1 cellular context compared by ENCODE assay signal in genomic region chrX:13265549-13266132, GRCh38.
TF ChIP-seq lines count a peak whose summit lies in the region.

No MANE protein-coding gene starts in this region.

TF ChIP-seq in H1, 55 proteins besides CTCF, POLR2A, EP300 and RAD21 (continued from another document):
- TF ChIP-seq, protein P1, sequence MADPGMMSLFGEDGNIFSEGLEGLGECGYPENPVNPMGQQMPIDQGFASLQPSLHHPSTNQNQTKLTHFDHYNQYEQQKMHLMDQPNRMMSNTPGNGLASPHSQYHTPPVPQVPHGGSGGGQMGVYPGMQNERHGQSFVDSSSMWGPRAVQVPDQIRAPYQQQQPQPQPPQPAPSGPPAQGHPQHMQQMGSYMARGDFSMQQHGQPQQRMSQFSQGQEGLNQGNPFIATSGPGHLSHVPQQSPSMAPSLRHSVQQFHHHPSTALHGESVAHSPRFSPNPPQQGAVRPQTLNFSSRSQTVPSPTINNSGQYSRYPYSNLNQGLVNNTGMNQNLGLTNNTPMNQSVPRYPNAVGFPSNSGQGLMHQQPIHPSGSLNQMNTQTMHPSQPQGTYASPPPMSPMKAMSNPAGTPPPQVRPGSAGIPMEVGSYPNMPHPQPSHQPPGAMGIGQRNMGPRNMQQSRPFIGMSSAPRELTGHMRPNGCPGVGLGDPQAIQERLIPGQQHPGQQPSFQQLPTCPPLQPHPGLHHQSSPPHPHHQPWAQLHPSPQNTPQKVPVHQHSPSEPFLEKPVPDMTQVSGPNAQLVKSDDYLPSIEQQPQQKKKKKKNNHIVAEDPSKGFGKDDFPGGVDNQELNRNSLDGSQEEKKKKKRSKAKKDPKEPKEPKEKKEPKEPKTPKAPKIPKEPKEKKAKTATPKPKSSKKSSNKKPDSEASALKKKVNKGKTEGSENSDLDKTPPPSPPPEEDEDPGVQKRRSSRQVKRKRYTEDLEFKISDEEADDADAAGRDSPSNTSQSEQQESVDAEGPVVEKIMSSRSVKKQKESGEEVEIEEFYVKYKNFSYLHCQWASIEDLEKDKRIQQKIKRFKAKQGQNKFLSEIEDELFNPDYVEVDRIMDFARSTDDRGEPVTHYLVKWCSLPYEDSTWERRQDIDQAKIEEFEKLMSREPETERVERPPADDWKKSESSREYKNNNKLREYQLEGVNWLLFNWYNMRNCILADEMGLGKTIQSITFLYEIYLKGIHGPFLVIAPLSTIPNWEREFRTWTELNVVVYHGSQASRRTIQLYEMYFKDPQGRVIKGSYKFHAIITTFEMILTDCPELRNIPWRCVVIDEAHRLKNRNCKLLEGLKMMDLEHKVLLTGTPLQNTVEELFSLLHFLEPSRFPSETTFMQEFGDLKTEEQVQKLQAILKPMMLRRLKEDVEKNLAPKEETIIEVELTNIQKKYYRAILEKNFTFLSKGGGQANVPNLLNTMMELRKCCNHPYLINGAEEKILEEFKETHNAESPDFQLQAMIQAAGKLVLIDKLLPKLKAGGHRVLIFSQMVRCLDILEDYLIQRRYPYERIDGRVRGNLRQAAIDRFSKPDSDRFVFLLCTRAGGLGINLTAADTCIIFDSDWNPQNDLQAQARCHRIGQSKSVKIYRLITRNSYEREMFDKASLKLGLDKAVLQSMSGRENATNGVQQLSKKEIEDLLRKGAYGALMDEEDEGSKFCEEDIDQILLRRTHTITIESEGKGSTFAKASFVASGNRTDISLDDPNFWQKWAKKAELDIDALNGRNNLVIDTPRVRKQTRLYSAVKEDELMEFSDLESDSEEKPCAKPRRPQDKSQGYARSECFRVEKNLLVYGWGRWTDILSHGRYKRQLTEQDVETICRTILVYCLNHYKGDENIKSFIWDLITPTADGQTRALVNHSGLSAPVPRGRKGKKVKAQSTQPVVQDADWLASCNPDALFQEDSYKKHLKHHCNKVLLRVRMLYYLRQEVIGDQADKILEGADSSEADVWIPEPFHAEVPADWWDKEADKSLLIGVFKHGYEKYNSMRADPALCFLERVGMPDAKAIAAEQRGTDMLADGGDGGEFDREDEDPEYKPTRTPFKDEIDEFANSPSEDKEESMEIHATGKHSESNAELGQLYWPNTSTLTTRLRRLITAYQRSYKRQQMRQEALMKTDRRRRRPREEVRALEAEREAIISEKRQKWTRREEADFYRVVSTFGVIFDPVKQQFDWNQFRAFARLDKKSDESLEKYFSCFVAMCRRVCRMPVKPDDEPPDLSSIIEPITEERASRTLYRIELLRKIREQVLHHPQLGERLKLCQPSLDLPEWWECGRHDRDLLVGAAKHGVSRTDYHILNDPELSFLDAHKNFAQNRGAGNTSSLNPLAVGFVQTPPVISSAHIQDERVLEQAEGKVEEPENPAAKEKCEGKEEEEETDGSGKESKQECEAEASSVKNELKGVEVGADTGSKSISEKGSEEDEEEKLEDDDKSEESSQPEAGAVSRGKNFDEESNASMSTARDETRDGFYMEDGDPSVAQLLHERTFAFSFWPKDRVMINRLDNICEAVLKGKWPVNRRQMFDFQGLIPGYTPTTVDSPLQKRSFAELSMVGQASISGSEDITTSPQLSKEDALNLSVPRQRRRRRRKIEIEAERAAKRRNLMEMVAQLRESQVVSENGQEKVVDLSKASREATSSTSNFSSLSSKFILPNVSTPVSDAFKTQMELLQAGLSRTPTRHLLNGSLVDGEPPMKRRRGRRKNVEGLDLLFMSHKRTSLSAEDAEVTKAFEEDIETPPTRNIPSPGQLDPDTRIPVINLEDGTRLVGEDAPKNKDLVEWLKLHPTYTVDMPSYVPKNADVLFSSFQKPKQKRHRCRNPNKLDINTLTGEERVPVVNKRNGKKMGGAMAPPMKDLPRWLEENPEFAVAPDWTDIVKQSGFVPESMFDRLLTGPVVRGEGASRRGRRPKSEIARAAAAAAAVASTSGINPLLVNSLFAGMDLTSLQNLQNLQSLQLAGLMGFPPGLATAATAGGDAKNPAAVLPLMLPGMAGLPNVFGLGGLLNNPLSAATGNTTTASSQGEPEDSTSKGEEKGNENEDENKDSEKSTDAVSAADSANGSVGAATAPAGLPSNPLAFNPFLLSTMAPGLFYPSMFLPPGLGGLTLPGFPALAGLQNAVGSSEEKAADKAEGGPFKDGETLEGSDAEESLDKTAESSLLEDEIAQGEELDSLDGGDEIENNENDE (IDR thresholded peaks at IDR 0.05; ENCODE audit: insufficient replicate concordance, low read length): no peak
- TF ChIP-seq KDM1A (IDR thresholded peaks at IDR 0.05; ENCODE audit: borderline replicate concordance, low read length): no peak
- no peak for TF ChIP-seq EZH2 (IDR thresholded peaks at IDR 0.05; ENCODE audit: low read depth, low read length, severe bottlenecking)
- no peak for TF ChIP-seq E2F6 (IDR thresholded peaks at IDR 0.05)
- TF ChIP-seq HDAC6 (IDR thresholded peaks at IDR 0.05; ENCODE audit: low read depth, low read length): no peak
- TF ChIP-seq MAX (IDR thresholded peaks at IDR 0.05): no peak
- TF ChIP-seq GABPA (IDR thresholded peaks at IDR 0.05; ENCODE audit: borderline replicate concordance, insufficient read depth, low read length): no peak
- TF ChIP-seq SP1 (IDR thresholded peaks at IDR 0.05; ENCODE audit: low read depth, low read length): no peak
- no peak for TF ChIP-seq YY1 (IDR thresholded peaks at IDR 0.05; ENCODE audit: low read depth, low read length)
- TF ChIP-seq FOSL1 (IDR thresholded peaks at IDR 0.05; ENCODE audit: insufficient read depth, low read depth, low read length): no peak
- no peak for TF ChIP-seq ASH2L (IDR thresholded peaks at IDR 0.05; ENCODE audit: low read length)
- TF ChIP-seq POU5F1 (IDR thresholded peaks at IDR 0.05; ENCODE audit: low read depth, low read length): no peak
- TF ChIP-seq TAF1 (IDR thresholded peaks at IDR 0.05; ENCODE audit: low read depth, low read length): no peak
